ENCODE assay signal across 28 cellular contexts in genomic region chr12:57465747-57466505, GRCh38. TPM values are rescaled to one million over a fixed set of nuclear protein-coding genes. Genes with fewer than 3 reads are reported as not detected.
DNase-seq lines count a peak whose midpoint lies in the region; ATAC-seq, FAIRE-seq and TF ChIP-seq lines count a peak whose summit lies in the region.
"Had no signal": no experiment of that assay in that cellular context is flagged by ENCODE, and none has a peak within 500 bp of the region (broad histone marks: within the 10 kb centered on the region; RNA-seq: fewer than 3 reads in every experiment).

No MANE protein-coding gene starts in this region.

- no peak for FAIRE-seq in K562 (lab: Jason Lieb, UNC)
- FAIRE-seq: astrocyte, keratinocyte had no signal

- 25% methylated on average over 14 of the region's 14 CpGs for WGBS in K562 (ENCODE audit: insufficient coverage, low coverage, missing lambda C conversion rate)

- DNase-seq in activated CD4-positive, alpha-beta T cell treated with anti-CD3 and anti-CD28 coated beads, Interleukin-2, amount 10 ng/mL, durations not matched to agents 24 days and 14 days, result peak; percentile 56
- DNase-seq in activated CD4-positive, alpha-beta T cell treated with anti-CD3 and anti-CD28 coated beads for 48 hours, result no peak
- DNase-seq in K562 (ENCODE audit: extremely low read depth in 1 of 4, low spot score in 3 of 4), result no peak
- DNase-seq in neural progenitor cell (ENCODE audit: low spot score), result no peak
- DNase-seq in upper lobe of right lung, result no peak
- DNase-seq in NCI-H2171 (lab: John Stamatoyannopoulos, UW), result no peak
- DNase-seq: activated naive CD4-positive, alpha-beta T cell treated with anti-CD3 and anti-CD28 coated beads, Interleukin-2, amount 50 U/mL, for 16 hours; activated T-cell treated with anti-CD3 and anti-CD28 coated beads, Interleukin-2, amount 50 U/mL, for 4 hours; central memory CD4-positive, alpha-beta T cell; DMS153; dorsolateral prefrontal cortex; GM23248; KBM-7; MG63; NCI-H2081; NCI-H345; NCI-H748 treated with DMSO at 0.1 percent for 48 hours; stimulated activated CD8-positive, alpha-beta memory T cell treated with anti-CD3 and anti-CD28 coated beads, Interleukin-4, amount 100 ng/mL, for 48 hours had no signal

- no peak for TF ChIP-seq POLR2A in K562 (conservative IDR thresholded peaks at IDR 0.05)

- H3K36me3 Mint-ChIP-seq in activated CD4-positive, alpha-beta T cell treated with anti-CD3 and anti-CD28 coated beads, Interleukin-2, amount 10 ng/mL, durations not matched to agents 24 days and 14 days (ENCODE audit: low read depth), result peaks cover 28% of the 10 kb centered on the region
- no peaks in the 10 kb centered on the region for H3K36me3 Mint-ChIP-seq in neural progenitor cell
- H3K36me3 Mint-ChIP-seq: type B pancreatic cell had no signal

- H3K27ac Mint-ChIP-seq in activated CD4-positive, alpha-beta T cell treated with anti-CD3 and anti-CD28 coated beads, Interleukin-2, amount 10 ng/mL, durations not matched to agents 24 days and 14 days, result no peak overlapping the region
- no peak overlapping the region for H3K27ac Mint-ChIP-seq in neural progenitor cell
- H3K27ac Mint-ChIP-seq: T-helper 1 cell treated with Interleukin-12 subunit alpha and Interleukin-12 subunit beta and Interleukin-4 antibody, amounts not matched to agents 30 μg/mL and 1 μg/mL, for 36 hours; type B pancreatic cell had no signal

- H3K9me3 Mint-ChIP-seq in activated CD4-positive, alpha-beta T cell treated with anti-CD3 and anti-CD28 coated beads, Interleukin-2, amount 10 ng/mL, durations not matched to agents 24 days and 14 days, result no peaks in the 10 kb centered on the region
- H3K9me3 Mint-ChIP-seq in neural progenitor cell, result no peaks in the 10 kb centered on the region
- H3K9me3 Mint-ChIP-seq: activated T-cell treated with anti-CD3 and anti-CD28 coated beads, Interleukin-2, amount 50 U/mL, for 4 hours; CD8-positive, alpha-beta T cell; T-helper 1 cell treated with Interleukin-12 subunit alpha and Interleukin-12 subunit beta and Interleukin-4 antibody, amounts not matched to agents 30 μg/mL and 1 μg/mL, for 36 hours; type B pancreatic cell had no signal

- in situ Hi-C loops in K562 (cut with MboI), result no loop called here

- H4K20me1 ChIP-seq in K562 (replicated peaks; ENCODE audit: control insufficient read depth, insufficient read depth, low read length) (no peaks in the 10 kb centered on the region), neural progenitor cell (ENCODE audit: low read depth) (peaks cover 11% of the 10 kb centered on the region)

- POLR2A ChIA-PET in K562 (lab: Yijun Ruan, JAX), result interaction anchor here (0.7 to 1.6 kb wide), 6 partner anchors 8 to 50 kb away, joined by 3 to 5 read pairs (median 4); partner anchors contain the start of gene INHBE

- H3K4me3 ChIP-seq in K562, result no peak overlapping the region
- H3K4me3 ChIP-seq in neural progenitor cell, result no peak overlapping the region
- no peak overlapping the region for H3K4me3 ChIP-seq in upper lobe of right lung
- H3K4me3 ChIP-seq: dorsolateral prefrontal cortex, GM23248, MG63 had no signal

- H3K4me2 ChIP-seq in K562 (ENCODE audit: insufficient read depth, low read length) (no peak overlapping the region), neural progenitor cell (no peak overlapping the region)

- H3K27ac ChIP-seq in K562 (ENCODE audit: extremely low read depth, low read depth, low read length) (no peak overlapping the region), neural progenitor cell (no peak overlapping the region), upper lobe of right lung (no peak overlapping the region)
- H3K27ac ChIP-seq: 22Rv1, dorsolateral prefrontal cortex, GM23248 had no signal

- H3K4me1 ChIP-seq in K562 (replicated peaks in 1 of 2; ENCODE audit: control insufficient read depth in 2 of 2, insufficient read depth in 2 of 2, low read length in 2 of 2) (peaks cover 18 to 22% of the 10 kb centered on the region in 2 experiments), neural progenitor cell (peaks cover 6% of the 10 kb centered on the region), upper lobe of right lung (peaks cover 17% of the 10 kb centered on the region)

- H3K36me3 ChIP-seq in K562 (ENCODE audit: control insufficient read depth, insufficient read depth, low read length), result no peaks in the 10 kb centered on the region
- no peaks in the 10 kb centered on the region for H3K36me3 ChIP-seq in neural progenitor cell
- no peaks in the 10 kb centered on the region for H3K36me3 ChIP-seq in upper lobe of right lung
- H3K36me3 ChIP-seq: MG63 had no signal

- H3F3A ChIP-seq in neural progenitor cell (ENCODE audit: low read depth), result peaks cover 20% of the 10 kb centered on the region

- BruUV-seq in K562 (replicated peaks; lab: Mats Ljungman, UMichigan), result no TSS peak

- no peak overlapping the region for H3K4me3 Mint-ChIP-seq in activated CD4-positive, alpha-beta T cell treated with anti-CD3 and anti-CD28 coated beads, Interleukin-2, amount 10 ng/mL, durations not matched to agents 24 days and 14 days
- peak overlapping the region; percentile 11 for H3K4me3 Mint-ChIP-seq in neural progenitor cell
- H3K4me3 Mint-ChIP-seq: activated T-cell treated with anti-CD3 and anti-CD28 coated beads, Interleukin-2, amount 50 U/mL, for 4 hours; CD8-positive, alpha-beta T cell; T-helper 1 cell treated with Interleukin-12 subunit alpha and Interleukin-12 subunit beta and Interleukin-4 antibody, amounts not matched to agents 30 μg/mL and 1 μg/mL, for 36 hours; type B pancreatic cell had no signal

- TF ChIP-seq EP300 in K562 (IDR thresholded peaks at IDR 0.05; ENCODE audit: low read length), result no peak

- intact Hi-C loops in activated CD4-positive, alpha-beta T cell treated with anti-CD3 and anti-CD28 coated beads, Interleukin-2, amount 10 ng/mL, durations not matched to agents 24 days and 14 days (cut with micrococcal nuclease), result no loop called here
- intact Hi-C loops in K562 (cut with micrococcal nuclease), result no loop called here
- intact Hi-C loops in upper lobe of right lung (cut with DNase I), result no loop called here

- CTCF ChIA-PET in K562 (lab: Yijun Ruan, JAX; ENCODE audit: low intra/inter-chr PET ratio), result no interaction called here

- ATAC-seq in K562 (no peak), upper lobe of right lung (no peak)
- ATAC-seq: activated T-cell treated with anti-CD3 and anti-CD28 coated beads, Interleukin-2, amount 50 U/mL, for 4 hours; CD8-positive, alpha-beta T cell had no signal

- H3K9me3 ChIP-seq in K562 (replicated peaks; ENCODE audit: control insufficient read depth, insufficient read depth, low read depth, low read length), result no peaks in the 10 kb centered on the region
- no peaks in the 10 kb centered on the region for H3K9me3 ChIP-seq in neural progenitor cell (ENCODE audit: low read depth)
- H3K9me3 ChIP-seq in upper lobe of right lung, result no peaks in the 10 kb centered on the region
- H3K9me3 ChIP-seq: MG63 had no signal

- H2AFZ ChIP-seq in K562 (ENCODE audit: low read depth, low read length), result no peak overlapping the region
- no peak overlapping the region for H2AFZ ChIP-seq in neural progenitor cell (replicated peaks)
- H2AFZ ChIP-seq: GM23248 had no signal

- peaks cover 33% of the 10 kb centered on the region for H3K4me1 Mint-ChIP-seq in activated CD4-positive, alpha-beta T cell treated with anti-CD3 and anti-CD28 coated beads, Interleukin-2, amount 10 ng/mL, durations not matched to agents 24 days and 14 days
- peaks cover 15% of the 10 kb centered on the region for H3K4me1 Mint-ChIP-seq in neural progenitor cell

- peak overlapping the region in 1 of 2 experiments; percentile 55; a peak in 1 of 4 replicates for H3K9ac ChIP-seq in K562 (ENCODE audit: insufficient read depth in 1 of 2, low read depth in 2 of 2, low read length in 2 of 2)
- H3K9ac ChIP-seq in neural progenitor cell, result no peak overlapping the region
- H3K9ac ChIP-seq: GM23248 had no signal

- H3K27me3 ChIP-seq in K562 (ENCODE audit: control insufficient read depth in 2 of 2, insufficient read depth in 2 of 2, low read length in 2 of 2) (peaks cover 16 to 48% of the 10 kb centered on the region in 2 experiments; a peak in 3 of 5 replicates), neural progenitor cell (peaks cover 10% of the 10 kb centered on the region), upper lobe of right lung (peaks cover 4% of the 10 kb centered on the region)

- H3K9me1 ChIP-seq in K562 (ENCODE audit: control insufficient read depth, insufficient read depth, low read length), result no peaks in the 10 kb centered on the region

- H3K79me2 ChIP-seq in K562 (ENCODE audit: control insufficient read depth, insufficient read depth, low read length) (no peaks in the 10 kb centered on the region), neural progenitor cell (ENCODE audit: low read depth) (no peaks in the 10 kb centered on the region)

- TF ChIP-seq RAD21 in K562 (CRISPR knock-in tag; conservative IDR thresholded peaks at IDR 0.05 in 1 of 2, IDR thresholded peaks at IDR 0.05 in 1 of 2), result no peak

- no peak for TF ChIP-seq CTCF in K562 (IDR thresholded peaks at IDR 0.05 in 2 of 3, conservative IDR thresholded peaks at IDR 0.05 in 1 of 3; ENCODE audit: insufficient read depth in 2 of 3, low read depth in 1 of 3, low read length in 3 of 3)
- TF ChIP-seq CTCF in neural progenitor cell (IDR thresholded peaks at IDR 0.05), result no peak
- TF ChIP-seq CTCF in upper lobe of right lung (IDR thresholded peaks at IDR 0.05), result no peak

- peaks cover 13% of the 10 kb centered on the region for H3K27me3 Mint-ChIP-seq in activated CD4-positive, alpha-beta T cell treated with anti-CD3 and anti-CD28 coated beads, Interleukin-2, amount 10 ng/mL, durations not matched to agents 24 days and 14 days
- peaks cover 38% of the 10 kb centered on the region for H3K27me3 Mint-ChIP-seq in neural progenitor cell (ENCODE audit: insufficient read depth, low read depth)

RNA-seq across cellular contexts. Expression of gene GLI1, which starts 6.3 kb away (rescaled TPM):
- total RNA-seq in activated CD4-positive, alpha-beta T cell treated with anti-CD3 and anti-CD28 coated beads, Interleukin-2, amount 10 ng/mL, durations not matched to agents 24 days and 14 days, result 0.96 and 1.2 TPM in 2 replicates
- 1.4 and 2.9 TPM in 2 replicates for total RNA-seq in K562 (2011; cell fraction: chromatin; rRNA removed; ENCODE audit: low replicate concordance)
- total RNA-seq in K562 (2011; cell fraction: nucleolus; rRNA removed), result 1.0 and 1.3 TPM in 2 replicates
- 2.0 and 2.7 TPM in 2 replicates for total RNA-seq in K562 (2011; cell fraction: nucleoplasm; rRNA removed)
- total RNA-seq in K562 (2014; rRNA removed), result 0.33 and 0.41 TPM in 2 replicates
- total RNA-seq in K562 (2014; rRNA removed; fragmentation: Illumina TruSeq; extraction: Trizol), result 0.76 and 0.80 TPM in 2 replicates
- total RNA-seq in K562 (2015; rRNA removed; fragmentation: Illumina TruSeq; extraction: Trizol), result 0.30 and 2.2 TPM in 2 replicates
- total RNA-seq in K562 (2021), result 2.1 and 3.7 TPM in 2 replicates
- polyA plus RNA-seq in K562 (2011; rRNA removed), result 0.33 and 1.1 TPM in 2 replicates
- 0.63 and 0.64 TPM in 2 replicates for polyA plus RNA-seq in K562 (2011; cell fraction: cytosol; rRNA removed)
- polyA plus RNA-seq in K562 (2011; cell fraction: nucleus; rRNA removed), result 2.0 and 3.7 TPM in 2 replicates
- polyA plus RNA-seq in K562 (2012), result 2.2 and 3.2 TPM in 2 replicates
- polyA plus RNA-seq in K562 (2014; fragmentation: Illumina TruSeq; extraction: Trizol), result 0.61 and 0.80 TPM in 2 replicates
- polyA plus RNA-seq in K562 (2014; fragmentation: Nextera tagmentation; extraction: Ambion mirVana), result under 1 TPM; 0.24 to 0.31 TPM
- 0.51 and 0.64 TPM in 2 replicates for polyA plus RNA-seq in K562 (2014; rRNA removed)
- polyA minus RNA-seq in K562 (2011; rRNA and poly(A)+ RNA removed), result 0.36 and 0.81 TPM in 2 replicates
- polyA minus RNA-seq in K562 (2011; cell fraction: cytosol; rRNA and poly(A)+ RNA removed), result not detected in 2 replicates
- polyA minus RNA-seq in K562 (2011; cell fraction: nucleus; rRNA and poly(A)+ RNA removed), result 0.33 and 0.81 TPM in 2 replicates
- 0.12 and 0.71 TPM in 2 replicates for total RNA-seq in neural progenitor cell (ENCODE audit: low replicate concordance)
- 1.4 TPM for total RNA-seq in upper lobe of right lung

RNA-seq across cellular contexts. Expression of gene INHBE, which starts 10.8 kb away (rescaled TPM):
- 0.07 TPM in 1 of 2 replicates, not detected in the other for total RNA-seq in activated CD4-positive, alpha-beta T cell treated with anti-CD3 and anti-CD28 coated beads, Interleukin-2, amount 10 ng/mL, durations not matched to agents 24 days and 14 days
- total RNA-seq in K562 (2011; cell fraction: chromatin; rRNA removed; ENCODE audit: low replicate concordance), result 6.1 and 10.9 TPM in 2 replicates
- 23.7 and 26.8 TPM in 2 replicates for total RNA-seq in K562 (2011; cell fraction: nucleolus; rRNA removed)
- 12.3 and 17.1 TPM in 2 replicates for total RNA-seq in K562 (2011; cell fraction: nucleoplasm; rRNA removed)
- total RNA-seq in K562 (2014; rRNA removed) (8.2 and 12.2 TPM in 2 replicates), K562 (2014; rRNA removed; fragmentation: Illumina TruSeq; extraction: Trizol) (5.6 and 7.3 TPM in 2 replicates), K562 (2015; rRNA removed; fragmentation: Illumina TruSeq; extraction: Trizol) (0.94 and 1.2 TPM in 2 replicates), K562 (2021) (8.6 and 9.4 TPM in 2 replicates), neural progenitor cell (ENCODE audit: low replicate concordance) (2.6 TPM in 1 of 2 replicates, not detected in the other), upper lobe of right lung (not detected)
- polyA plus RNA-seq in K562 (2011; rRNA removed) (1.7 and 4.7 TPM in 2 replicates), K562 (2014; fragmentation: Illumina TruSeq; extraction: Trizol) (9.1 and 11.1 TPM in 2 replicates), K562 (2014; fragmentation: Nextera tagmentation; extraction: Ambion mirVana) (1 to 10 TPM; 1.9 TPM), K562 (2014; rRNA removed) (8.5 and 9.9 TPM in 2 replicates)
- polyA plus RNA-seq in K562 (2011; cell fraction: cytosol; rRNA removed), result 4.7 and 6.2 TPM in 2 replicates
- 1.1 and 2.3 TPM in 2 replicates for polyA plus RNA-seq in K562 (2011; cell fraction: nucleus; rRNA removed)
- polyA plus RNA-seq in K562 (2012), result 4.7 and 106 TPM in 2 replicates
- 1.7 and 3.4 TPM in 2 replicates for polyA minus RNA-seq in K562 (2011; rRNA and poly(A)+ RNA removed)
- polyA minus RNA-seq in K562 (2011; cell fraction: cytosol; rRNA and poly(A)+ RNA removed), result 0.67 and 3.6 TPM in 2 replicates
- polyA minus RNA-seq in K562 (2011; cell fraction: nucleus; rRNA and poly(A)+ RNA removed), result 1.2 and 2.7 TPM in 2 replicates
- total RNA-seq: CD8-positive, alpha-beta T cell; lower leg skin; mononuclear cell; pulmonary artery endothelial cell had no signal
- polyA plus RNA-seq: keratinocyte had no signal

RNA-seq across cellular contexts. Expression of gene ARHGAP9, which starts 13.7 kb away (rescaled TPM):
- 102 and 103 TPM in 2 replicates for total RNA-seq in activated CD4-positive, alpha-beta T cell treated with anti-CD3 and anti-CD28 coated beads, Interleukin-2, amount 10 ng/mL, durations not matched to agents 24 days and 14 days
- 8.4 and 15.8 TPM in 2 replicates for total RNA-seq in K562 (2011; cell fraction: chromatin; rRNA removed; ENCODE audit: low replicate concordance)
- 5.3 and 7.2 TPM in 2 replicates for total RNA-seq in K562 (2011; cell fraction: nucleolus; rRNA removed)
- total RNA-seq in K562 (2011; cell fraction: nucleoplasm; rRNA removed), result 7.3 and 8.5 TPM in 2 replicates
- total RNA-seq in K562 (2014; rRNA removed) (3.8 and 4.6 TPM in 2 replicates), K562 (2014; rRNA removed; fragmentation: Illumina TruSeq; extraction: Trizol) (3.1 and 4.2 TPM in 2 replicates), K562 (2015; rRNA removed; fragmentation: Illumina TruSeq; extraction: Trizol) (5.1 and 5.8 TPM in 2 replicates), K562 (2021) (5.9 and 6.0 TPM in 2 replicates), neural progenitor cell (ENCODE audit: low replicate concordance) (0.62 TPM in 1 of 2 replicates, not detected in the other), upper lobe of right lung (37.7 TPM)
- polyA plus RNA-seq in K562 (2011; rRNA removed) (6.5 and 22.7 TPM in 2 replicates), K562 (2014; fragmentation: Illumina TruSeq; extraction: Trizol) (5.4 and 6.5 TPM in 2 replicates), K562 (2014; fragmentation: Nextera tagmentation; extraction: Ambion mirVana) (1 to 10 TPM; 1.5 to 2.0 TPM), K562 (2014; rRNA removed) (3.3 and 10.2 TPM in 2 replicates)
- polyA plus RNA-seq in K562 (2011; cell fraction: cytosol; rRNA removed), result 7.6 and 14.0 TPM in 2 replicates
- polyA plus RNA-seq in K562 (2011; cell fraction: nucleus; rRNA removed), result 53.3 and 109 TPM in 2 replicates
- 5.2 and 15.6 TPM in 2 replicates for polyA plus RNA-seq in K562 (2012)
- polyA minus RNA-seq in K562 (2011; rRNA and poly(A)+ RNA removed), result 2.8 and 7.2 TPM in 2 replicates
- 1.5 and 8.5 TPM in 2 replicates for polyA minus RNA-seq in K562 (2011; cell fraction: cytosol; rRNA and poly(A)+ RNA removed)
- 4.3 and 13.0 TPM in 2 replicates for polyA minus RNA-seq in K562 (2011; cell fraction: nucleus; rRNA and poly(A)+ RNA removed)
- total RNA-seq: SK-MEL-5 had no signal
- polyA plus RNA-seq: keratinocyte had no signal

RNA-seq across cellular contexts. Expression of gene MARS1, which starts 21.9 kb away (rescaled TPM):
- total RNA-seq in activated CD4-positive, alpha-beta T cell treated with anti-CD3 and anti-CD28 coated beads, Interleukin-2, amount 10 ng/mL, durations not matched to agents 24 days and 14 days, result 307 and 316 TPM in 2 replicates
- total RNA-seq in K562 (2011; cell fraction: chromatin; rRNA removed; ENCODE audit: low replicate concordance), result 823 and 1,075 TPM in 2 replicates
- total RNA-seq in K562 (2011; cell fraction: nucleolus; rRNA removed), result 517 and 536 TPM in 2 replicates
- 605 and 612 TPM in 2 replicates for total RNA-seq in K562 (2011; cell fraction: nucleoplasm; rRNA removed)
- 231 and 232 TPM in 2 replicates for total RNA-seq in K562 (2014; rRNA removed)
- 220 and 245 TPM in 2 replicates for total RNA-seq in K562 (2014; rRNA removed; fragmentation: Illumina TruSeq; extraction: Trizol)
- total RNA-seq in K562 (2015; rRNA removed; fragmentation: Illumina TruSeq; extraction: Trizol), result 158 and 169 TPM in 2 replicates
- 339 and 382 TPM in 2 replicates for total RNA-seq in K562 (2021)
- 145 and 271 TPM in 2 replicates for polyA plus RNA-seq in K562 (2011; rRNA removed)
- 137 and 183 TPM in 2 replicates for polyA plus RNA-seq in K562 (2011; cell fraction: cytosol; rRNA removed)
- polyA plus RNA-seq in K562 (2011; cell fraction: nucleus; rRNA removed), result 838 and 1,308 TPM in 2 replicates
- polyA plus RNA-seq in K562 (2012), result 210 and 555 TPM in 2 replicates
- 298 and 362 TPM in 2 replicates for polyA plus RNA-seq in K562 (2014; fragmentation: Illumina TruSeq; extraction: Trizol)
- 100 to 1,000 TPM; 117 to 168 TPM for polyA plus RNA-seq in K562 (2014; fragmentation: Nextera tagmentation; extraction: Ambion mirVana)
- polyA plus RNA-seq in K562 (2014; rRNA removed), result 221 and 229 TPM in 2 replicates
- 171 and 257 TPM in 2 replicates for polyA minus RNA-seq in K562 (2011; rRNA and poly(A)+ RNA removed)
- 105 and 116 TPM in 2 replicates for polyA minus RNA-seq in K562 (2011; cell fraction: cytosol; rRNA and poly(A)+ RNA removed)
- polyA minus RNA-seq in K562 (2011; cell fraction: nucleus; rRNA and poly(A)+ RNA removed), result 226 and 398 TPM in 2 replicates
- 109 and 116 TPM in 2 replicates for total RNA-seq in neural progenitor cell (ENCODE audit: low replicate concordance)
- 141 TPM for total RNA-seq in upper lobe of right lung

RNA-seq across cellular contexts. Expression of gene INHBC, which starts 31.3 kb away (rescaled TPM):
- 0.12 TPM in 1 of 2 replicates, not detected in the other for total RNA-seq in activated CD4-positive, alpha-beta T cell treated with anti-CD3 and anti-CD28 coated beads, Interleukin-2, amount 10 ng/mL, durations not matched to agents 24 days and 14 days
- total RNA-seq in K562 (2011; cell fraction: chromatin; rRNA removed; ENCODE audit: low replicate concordance), result 0.19 TPM in 1 of 2 replicates, not detected in the other
- 0.26 and 0.33 TPM in 2 replicates for total RNA-seq in K562 (2011; cell fraction: nucleolus; rRNA removed)
- total RNA-seq in K562 (2011; cell fraction: nucleoplasm; rRNA removed), result 0.31 and 0.44 TPM in 2 replicates
- total RNA-seq in K562 (2014; rRNA removed) (not detected in 2 replicates), K562 (2014; rRNA removed; fragmentation: Illumina TruSeq; extraction: Trizol) (not detected in 2 replicates), K562 (2015; rRNA removed; fragmentation: Illumina TruSeq; extraction: Trizol) (0.07 TPM in 1 of 2 replicates, not detected in the other), K562 (2021) (0.07 TPM in 1 of 2 replicates, not detected in the other), neural progenitor cell (ENCODE audit: low replicate concordance) (0.06 TPM in 1 of 2 replicates, not detected in the other), upper lobe of right lung (not detected)
- polyA plus RNA-seq in K562 (2011; rRNA removed) (0.04 and 0.15 TPM in 2 replicates), K562 (2014; fragmentation: Illumina TruSeq; extraction: Trizol) (not detected in 2 replicates), K562 (2014; fragmentation: Nextera tagmentation; extraction: Ambion mirVana) (under 1 TPM in 1 of 2 experiments, not detected in 1; 0.17 TPM), K562 (2014; rRNA removed) (0.24 TPM in 1 of 2 replicates, not detected in the other)
- polyA plus RNA-seq in K562 (2011; cell fraction: cytosol; rRNA removed), result 0.19 and 0.34 TPM in 2 replicates
- 0.13 TPM in 1 of 2 replicates, not detected in the other for polyA plus RNA-seq in K562 (2011; cell fraction: nucleus; rRNA removed)
- 0.18 and 1.1 TPM in 2 replicates for polyA plus RNA-seq in K562 (2012)
- 0.18 TPM in 1 of 2 replicates, not detected in the other for polyA minus RNA-seq in K562 (2011; rRNA and poly(A)+ RNA removed)
- polyA minus RNA-seq in K562 (2011; cell fraction: cytosol; rRNA and poly(A)+ RNA removed), result not detected in 2 replicates
- 0.27 TPM in 1 of 2 replicates, not detected in the other for polyA minus RNA-seq in K562 (2011; cell fraction: nucleus; rRNA and poly(A)+ RNA removed)
- total RNA-seq: astrocyte, GM23248, lower leg skin, pulmonary artery endothelial cell, SK-MEL-5 had no signal
- polyA plus RNA-seq: GM23248 had no signal
